10 cellular contexts compared by ENCODE assay signal in the genomic region with DNA sequence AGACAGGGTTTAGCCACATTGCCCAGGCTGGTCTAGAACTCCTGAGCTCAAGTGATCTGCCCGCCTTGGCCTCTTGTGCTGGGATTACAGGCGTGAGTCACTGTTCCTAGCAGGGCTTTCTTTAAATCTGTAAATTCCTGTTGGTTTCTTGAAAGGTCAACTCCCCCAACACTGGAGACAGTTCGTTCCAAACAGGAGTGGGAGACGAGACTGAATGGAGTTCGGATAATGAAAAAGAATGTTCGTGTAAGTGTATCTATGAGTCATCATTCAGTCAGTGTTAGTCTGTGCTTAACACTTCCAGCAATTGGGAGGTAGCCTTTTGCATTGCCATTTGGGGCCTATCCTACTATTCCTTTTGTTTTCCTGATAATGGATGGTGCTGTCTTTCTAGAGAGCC. TPM values are rescaled to one million over a fixed set of nuclear protein-coding genes. Genes with fewer than 3 reads are reported as not detected.
A peak's percentile ranks its signal among the peaks of the same experiment; 100 is the strongest.
DNase-seq lines count a peak whose midpoint lies in the region; ATAC-seq and TF ChIP-seq lines count a peak whose summit lies in the region.
"Had no signal": no experiment of that assay in that cellular context is flagged by ENCODE, and none has a peak within 500 bp of the region (broad histone marks: within the 10 kb centered on the region; RNA-seq: fewer than 3 reads in every experiment).

No MANE protein-coding gene starts in this region.

- peaks cover 55% of the 10 kb centered on the region for H3K36me3 Mint-ChIP-seq in stimulated activated memory B cell treated with anti-CD40 and anti-IgM and Interleukin-4, amounts not matched to agents 10 μg/mL and 1 μg/mL and 100 μg/mL, for 72 hours

- no peaks in the 10 kb centered on the region for H3K27me3 Mint-ChIP-seq in stimulated activated memory B cell treated with anti-CD40 and anti-IgM and Interleukin-4, amounts not matched to agents 10 μg/mL and 1 μg/mL and 100 μg/mL, for 72 hours
- H3K27me3 Mint-ChIP-seq: activated naive CD8-positive, alpha-beta T cell had no signal

- no peak overlapping the region for H3K9ac ChIP-seq in skeletal muscle tissue (ENCODE audit: low read depth in 1 of 3, low read length in 3 of 3)

- H3K9me3 ChIP-seq in skeletal muscle tissue (ENCODE audit: control insufficient read depth in 3 of 3, low read length in 3 of 3) = no peaks in the 10 kb centered on the region

- H3K4me3 Mint-ChIP-seq in stimulated activated memory B cell treated with anti-CD40 and anti-IgM and Interleukin-4, amounts not matched to agents 10 μg/mL and 1 μg/mL and 100 μg/mL, for 72 hours = no peak overlapping the region
- H3K4me3 Mint-ChIP-seq: activated naive CD8-positive, alpha-beta T cell had no signal

- no peak overlapping the region for H3K27ac Mint-ChIP-seq in stimulated activated memory B cell treated with anti-CD40 and anti-IgM and Interleukin-4, amounts not matched to agents 10 μg/mL and 1 μg/mL and 100 μg/mL, for 72 hours
- H3K27ac Mint-ChIP-seq: activated naive CD8-positive, alpha-beta T cell had no signal

- H3K27me3 ChIP-seq in skeletal muscle tissue (ENCODE audit: control insufficient read depth in 3 of 3, insufficient read depth in 3 of 3, low read length in 3 of 3) = no peaks in the 10 kb centered on the region

- no peak for TF ChIP-seq CTCF in fibroblast of villous mesenchyme (IDR thresholded peaks at IDR 0.05; ENCODE audit: insufficient read depth, low read depth, low read length)
- TF ChIP-seq CTCF in GM20000 (IDR thresholded peaks at IDR 0.05; ENCODE audit: extremely low read depth, missing control alignments) = no peak

- H3K27ac ChIP-seq in skeletal muscle tissue (ENCODE audit: low read depth, low read length) = peak overlapping the region; percentile 36

- ATAC-seq in SK-N-SH treated with all-trans-retinoic acid at 6 μM for 48 hours (peak; percentile 95), left lobe of liver (no peak)
- no peak for ATAC-seq in stimulated activated memory B cell treated with anti-CD40 and anti-IgM and Interleukin-4, amounts not matched to agents 10 μg/mL and 1 μg/mL and 100 μg/mL, for 72 hours

- H3K4me3 ChIP-seq in fibroblast of villous mesenchyme (ENCODE audit: low read depth, low read length) (no peak overlapping the region), skeletal muscle tissue (ENCODE audit: low read length in 3 of 3) (no peak overlapping the region)

- H3K9me3 Mint-ChIP-seq in stimulated activated memory B cell treated with anti-CD40 and anti-IgM and Interleukin-4, amounts not matched to agents 10 μg/mL and 1 μg/mL and 100 μg/mL, for 72 hours = no peaks in the 10 kb centered on the region

- no peaks in the 10 kb centered on the region for H3K4me1 Mint-ChIP-seq in stimulated activated memory B cell treated with anti-CD40 and anti-IgM and Interleukin-4, amounts not matched to agents 10 μg/mL and 1 μg/mL and 100 μg/mL, for 72 hours

- H3K4me1 ChIP-seq in skeletal muscle tissue (ENCODE audit: control insufficient read depth in 3 of 3, insufficient read depth in 3 of 3, low read length in 3 of 3) = no peaks in the 10 kb centered on the region

- peaks cover 22 to 61% (median 59%) of the 10 kb centered on the region in 3 donors for H3K36me3 ChIP-seq in skeletal muscle tissue (ENCODE audit: control insufficient read depth in 3 of 3, insufficient read depth in 3 of 3, low read length in 3 of 3)

- peak; percentile 90 for DNase-seq in GM03348 (ENCODE audit: low spot score)
- DNase-seq in fibroblast of villous mesenchyme (ENCODE audit: low read depth) = peak; percentile 96
- no peak for DNase-seq in left lobe of liver (ENCODE audit: low spot score)
- no peak for DNase-seq in cortex of kidney (lab: John Stamatoyannopoulos, UW)
- DNase-seq in GM20000 (ENCODE audit: low spot score) = no peak
- DNase-seq: NCI-H69 had no signal

TF ChIP-seq in SK-N-SH treated with all-trans-retinoic acid at 6 μM for 48 hours, 23 proteins besides CTCF, POLR2A, EP300 and RAD21:
- TF ChIP-seq, protein P1, sequence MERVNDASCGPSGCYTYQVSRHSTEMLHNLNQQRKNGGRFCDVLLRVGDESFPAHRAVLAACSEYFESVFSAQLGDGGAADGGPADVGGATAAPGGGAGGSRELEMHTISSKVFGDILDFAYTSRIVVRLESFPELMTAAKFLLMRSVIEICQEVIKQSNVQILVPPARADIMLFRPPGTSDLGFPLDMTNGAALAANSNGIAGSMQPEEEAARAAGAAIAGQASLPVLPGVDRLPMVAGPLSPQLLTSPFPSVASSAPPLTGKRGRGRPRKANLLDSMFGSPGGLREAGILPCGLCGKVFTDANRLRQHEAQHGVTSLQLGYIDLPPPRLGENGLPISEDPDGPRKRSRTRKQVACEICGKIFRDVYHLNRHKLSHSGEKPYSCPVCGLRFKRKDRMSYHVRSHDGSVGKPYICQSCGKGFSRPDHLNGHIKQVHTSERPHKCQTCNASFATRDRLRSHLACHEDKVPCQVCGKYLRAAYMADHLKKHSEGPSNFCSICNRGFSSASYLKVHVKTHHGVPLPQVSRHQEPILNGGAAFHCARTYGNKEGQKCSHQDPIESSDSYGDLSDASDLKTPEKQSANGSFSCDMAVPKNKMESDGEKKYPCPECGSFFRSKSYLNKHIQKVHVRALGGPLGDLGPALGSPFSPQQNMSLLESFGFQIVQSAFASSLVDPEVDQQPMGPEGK (CRISPR knock-in tag; IDR thresholded peaks at IDR 0.05; ENCODE audit: borderline replicate concordance) = 0 out of 2 replicates have a peak, but pooled peaks have one; percentile 14
- peak; percentile 74; the same call in 1 of the 2 replicates for TF ChIP-seq TOX (CRISPR knock-in tag; IDR thresholded peaks at IDR 0.05; ENCODE audit: borderline replicate concordance)
- TF ChIP-seq, protein P2, sequence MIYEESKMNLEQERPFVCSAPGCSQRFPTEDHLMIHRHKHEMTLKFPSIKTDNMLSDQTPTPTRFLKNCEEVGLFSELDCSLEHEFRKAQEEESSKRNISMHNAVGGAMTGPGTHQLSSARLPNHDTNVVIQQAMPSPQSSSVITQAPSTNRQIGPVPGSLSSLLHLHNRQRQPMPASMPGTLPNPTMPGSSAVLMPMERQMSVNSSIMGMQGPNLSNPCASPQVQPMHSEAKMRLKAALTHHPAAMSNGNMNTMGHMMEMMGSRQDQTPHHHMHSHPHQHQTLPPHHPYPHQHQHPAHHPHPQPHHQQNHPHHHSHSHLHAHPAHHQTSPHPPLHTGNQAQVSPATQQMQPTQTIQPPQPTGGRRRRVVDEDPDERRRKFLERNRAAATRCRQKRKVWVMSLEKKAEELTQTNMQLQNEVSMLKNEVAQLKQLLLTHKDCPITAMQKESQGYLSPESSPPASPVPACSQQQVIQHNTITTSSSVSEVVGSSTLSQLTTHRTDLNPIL (CRISPR knock-in tag; IDR thresholded peaks at IDR 0.05; ENCODE audit: low read depth) = no peak
TF ChIP-seq in SK-N-SH treated with all-trans-retinoic acid at 6 μM for 48 hours: peak in this region for 2.

RNA-seq across cellular contexts. Expression of a gene that starts 10.0 kb away (rescaled TPM):
- total RNA-seq in fibroblast of villous mesenchyme = 2.6 and 3.5 TPM in 2 replicates
- 3.7 TPM for total RNA-seq in skeletal muscle tissue
- 1.5 TPM for total RNA-seq in left lobe of liver

RNA-seq across cellular contexts. Expression of a gene that starts 34.9 kb away (rescaled TPM):
- total RNA-seq in fibroblast of villous mesenchyme (28.0 and 31.5 TPM in 2 replicates), skeletal muscle tissue (9.4 TPM), left lobe of liver (38.7 TPM)

RNA-seq across cellular contexts. Expression of a gene that starts 46.5 kb away (rescaled TPM):
- 30.3 and 33.7 TPM in 2 replicates for total RNA-seq in fibroblast of villous mesenchyme
- total RNA-seq in skeletal muscle tissue = 21.4 TPM
- total RNA-seq in left lobe of liver = 11.7 TPM

RNA-seq across cellular contexts. Expression of a gene that starts 48.7 kb away (rescaled TPM):
- 11.6 and 14.2 TPM in 2 replicates for total RNA-seq in fibroblast of villous mesenchyme
- 8.9 TPM for total RNA-seq in skeletal muscle tissue
- 10.7 TPM for total RNA-seq in left lobe of liver

RNA-seq across cellular contexts. Expression of a gene that starts 49.3 kb away (rescaled TPM):
- total RNA-seq in fibroblast of villous mesenchyme = 44.5 and 60.0 TPM in 2 replicates
- total RNA-seq in skeletal muscle tissue = 16.2 TPM
- total RNA-seq in left lobe of liver = 26.5 TPM

Comparison
In these comparisons a context has a peak if more than half of its experiments do, and no peak if none do; other contexts are left out.
1. DNase-seq: peak in GM03348 (single experiment) and fibroblast of villous mesenchyme (single experiment); none in left lobe of liver (single experiment), cortex of kidney (single experiment) and GM20000 (single experiment).